29 cellular contexts compared by ENCODE assay signal in genomic region chr2:167769020-167769419, GRCh38.
"Had no signal": no experiment of that assay in that cellular context is flagged by ENCODE, and none has a peak within 500 bp of the region (broad histone marks: within the 10 kb centered on the region; RNA-seq: fewer than 3 reads in every experiment).

No MANE protein-coding gene starts in this region.

- H3K27me3 ChIP-seq: adrenal gland, body of pancreas, breast epithelium, cardiac muscle cell, colonic mucosa had no signal

- ATAC-seq: activated CD4-positive, alpha-beta T cell treated with anti-CD3 and anti-CD28 coated beads for 36 hours; activated CD8-positive, alpha-beta memory T cell treated with anti-CD3 and anti-CD28 coated beads, Interleukin-2, amount 10 ng/mL, durations not matched to agents 7 days and 5 days; activated CD8-positive, alpha-beta T cell treated with anti-CD3 and anti-CD28 coated beads, Interleukin-2, amount 10 ng/mL, durations not matched to agents 7 days and 5 days; activated naive CD8-positive, alpha-beta T cell treated with anti-CD3 and anti-CD28 coated beads, Interleukin-2, amount 50 U/mL, for 24 hours; body of pancreas; esophagus mucosa had no signal

- H3K36me3 ChIP-seq: adrenal gland, breast epithelium, cardiac muscle cell, colonic mucosa had no signal

- DNase-seq: activated CD4-positive, alpha-beta memory T cell treated with anti-CD3 and anti-CD28 coated beads for 36 hours; activated CD4-positive, alpha-beta T cell treated with anti-CD3 and anti-CD28 coated beads for 36 hours; activated CD4-positive, alpha-beta T cell treated with anti-CD3 and anti-CD28 coated beads, Interleukin-2, amount 10 ng/mL, durations not matched to agents 24 days and 14 days; activated CD4-positive, CD25-positive, alpha-beta regulatory T cell; activated CD4-positive, CD25-positive, alpha-beta regulatory T cell treated with anti-CD3 and anti-CD28 coated beads, Interleukin-2, amount 50 U/mL, for 72 hours; activated CD8-positive, alpha-beta memory T cell treated with anti-CD3 and anti-CD28 coated beads, Interleukin-2, amount 10 ng/mL, durations not matched to agents 7 days and 5 days; activated CD8-positive, alpha-beta memory T cell treated with anti-CD3 and anti-CD28 coated beads, Interleukin-2, amount 50 U/mL, for 4 hours; activated CD8-positive, alpha-beta T cell treated with anti-CD3 and anti-CD28 coated beads, Interleukin-2, amount 10 ng/mL, durations not matched to agents 7 days and 5 days; activated effector memory CD4-positive, alpha-beta T cell treated with anti-CD3 and anti-CD28 coated beads, Interleukin-2, amount 50 U/mL, for 16 hours; activated naive CD4-positive, alpha-beta T cell treated with anti-CD3 and anti-CD28 coated beads for 36 hours; activated naive CD8-positive, alpha-beta T cell treated with anti-CD3 and anti-CD28 coated beads for 36 hours; activated naive CD8-positive, alpha-beta T cell treated with anti-CD3 and anti-CD28 coated beads, Interleukin-2, amount 50 U/mL, for 24 hours; activated T-cell treated with anti-CD3 and anti-CD28 coated beads, Interleukin-2, amount 50 U/mL, for 1 hour; activated T-cell treated with anti-CD3 and anti-CD28 coated beads, Interleukin-2, amount 50 U/mL, for 48 hours; adrenal gland; amygdala; aorta; body of pancreas; central memory CD4-positive, alpha-beta T cell; cerebellar nuclear complex; colonic mucosa; effector CD8-positive, alpha-beta T cell; endodermal cell; foreskin fibroblast; head of caudate nucleus; T-helper 2 cell had no signal

- H3K9me3 ChIP-seq: adrenal gland, body of pancreas, colonic mucosa had no signal

- H3K4me3 ChIP-seq: adrenal gland, body of pancreas, breast epithelium, cardiac muscle cell, colonic mucosa had no signal

- H3K4me1 ChIP-seq: adrenal gland, body of pancreas, breast epithelium, colonic mucosa had no signal

- H3K27ac ChIP-seq: adrenal gland, body of pancreas, breast epithelium, cardiac muscle cell, colonic mucosa had no signal
